In the genomic region with DNA sequence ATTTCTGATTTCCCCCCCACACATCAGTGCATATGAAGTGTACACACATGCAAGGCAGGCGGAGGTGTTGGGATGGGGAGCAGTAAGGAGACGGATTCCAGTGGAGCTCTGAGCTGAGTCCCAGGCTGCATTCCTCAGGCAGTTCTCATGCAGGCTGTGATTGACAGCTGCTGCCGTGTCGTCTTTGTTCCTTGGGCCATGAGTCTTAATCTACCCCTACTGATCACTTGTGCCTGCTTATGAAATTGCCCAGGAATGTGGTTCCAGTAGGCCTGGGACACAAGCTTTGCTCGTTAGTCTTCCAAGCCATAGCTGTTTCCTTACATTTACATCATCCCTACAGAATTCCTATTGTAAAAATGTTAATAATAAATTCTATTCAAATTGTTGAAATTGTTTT, we compare ENCODE assay signal across 17 cellular contexts.
DNase-seq lines count a peak whose midpoint lies in the region; ATAC-seq and TF ChIP-seq lines count a peak whose summit lies in the region.
"Had no signal": no experiment of that assay in that cellular context is flagged by ENCODE, and none has a peak within 500 bp of the region (broad histone marks: within the 10 kb centered on the region; RNA-seq: fewer than 3 reads in every experiment).

No MANE protein-coding gene starts in this region.

- intact Hi-C loops in left lung (cut with DNase I) = no loop called here

- H3K9ac ChIP-seq in HUES64 (ENCODE audit: low read depth, low read length) = peak overlapping the region; percentile 7; the same call in 1 of the 2 replicates

- WGBS in HUES64 = 51% methylated on average over 5 of the region's 5 CpGs

- H3K4me1 ChIP-seq in HUES64 (ENCODE audit: insufficient read depth, low read length) (peaks cover 22% of the 10 kb centered on the region), left lung (no peaks in the 10 kb centered on the region)

- no peak for TF ChIP-seq CTCF in choroid plexus epithelial cell (conservative IDR thresholded peaks at IDR 0.05; ENCODE audit: low read depth, low read length)
- TF ChIP-seq CTCF in left lung (IDR thresholded peaks at IDR 0.05) = no peak

- H3K36me3 ChIP-seq in HUES64 (ENCODE audit: insufficient read depth, low read length) (no peaks in the 10 kb centered on the region), left lung (no peaks in the 10 kb centered on the region)

- H3K27me3 ChIP-seq in HUES64 (ENCODE audit: insufficient read depth, low read length) = no peaks in the 10 kb centered on the region
- no peaks in the 10 kb centered on the region for H3K27me3 ChIP-seq in left lung

- H3K9me3 ChIP-seq in HUES64 (ENCODE audit: insufficient read depth, low read depth, low read length) (no peaks in the 10 kb centered on the region), left lung (no peaks in the 10 kb centered on the region)

- DNase-seq in AG20443 (ENCODE audit: low spot score) (peak; percentile 44), choroid plexus epithelial cell (ENCODE audit: low read depth) (peak; percentile 14), left lung (no peak), activated gamma-delta T cell treated with Interleukin-2 at 50 U/mL for 16 hours (no peak)
- DNase-seq in stimulated activated CD4-positive, alpha-beta T cell treated with anti-CD3 and anti-CD28 coated beads, Interleukin-12 subunit alpha, Interleukin-12 subunit beta, amount 100 ng/mL, for 4 hours = no peak
- DNase-seq: activated CD4-positive, alpha-beta T cell treated with anti-CD3 and anti-CD28 coated beads, Interleukin-2, amount 50 U/mL, for 1 hour; AML-193; DND-41; GOT3; MM.1S; stimulated activated CD4-positive, alpha-beta T cell treated with anti-CD3 and anti-CD28 coated beads, Interleukin-2, amount 100 ng/mL, for 48 hours; T-cell had no signal

- H3K27ac ChIP-seq in HUES64 (ENCODE audit: low read depth, low read length) (no peak overlapping the region), left lung (no peak overlapping the region)

- ATAC-seq in left lung (peak; percentile 23), HG02938 (IDR thresholded peaks at IDR 0.05; ENCODE audit: unreplicated experiment) (no peak), HG03135 (IDR thresholded peaks at IDR 0.05; ENCODE audit: unreplicated experiment) (no peak)
- ATAC-seq: activated T-helper 17 cell treated with anti-CD3 and anti-CD28 coated beads, Interleukin-2, amount 50 U/mL, for 72 hours; stimulated activated memory B cell treated with anti-CD40 and anti-IgM and Interleukin-4, amounts not matched to agents 10 μg/mL and 1 μg/mL and 100 μg/mL, for 72 hours; T-cell had no signal

- H3K4me3 ChIP-seq in HUES64 (ENCODE audit: low read length) (no peak overlapping the region), choroid plexus epithelial cell (ENCODE audit: low read depth, low read length) (no peak overlapping the region), left lung (no peak overlapping the region)

Comparison
In these comparisons a context has a peak if more than half of its experiments do, and no peak if none do; other contexts are left out.
1. DNase-seq: peak in AG20443 (single experiment) and choroid plexus epithelial cell (single experiment); none in left lung (0 of 2), activated gamma-delta T cell treated with Interleukin-2 at 50 U/mL for 16 hours (single experiment) and stimulated activated CD4-positive, alpha-beta T cell treated with anti-CD3 and anti-CD28 coated beads, Interleukin-12 subunit alpha, Interleukin-12 subunit beta, amount 100 ng/mL, for 4 hours (single experiment).